In genomic region chrX:49101629-49101984, GRCh38 we compare ENCODE assay signal across 8 cellular contexts. TPM values are rescaled to one million over a fixed set of nuclear protein-coding genes. Genes with fewer than 3 reads are reported as not detected.
DNase-seq lines count a peak whose midpoint lies in the region; ATAC-seq and TF ChIP-seq lines count a peak whose summit lies in the region.

No MANE protein-coding gene starts in this region.

- no peaks in the 10 kb centered on the region for H3K27me3 Mint-ChIP-seq in IgD-negative memory B cell
- H3K27me3 Mint-ChIP-seq in dendritic cell treated with granulocyte-macrophage colony-stimulating factor and Interleukin-4, amounts not matched to agents 40 ng/mL and 50 ng/mL, for 4 days: no peaks in the 10 kb centered on the region
- peaks cover 2% of the 10 kb centered on the region for H3K27me3 Mint-ChIP-seq in neural progenitor cell (ENCODE audit: insufficient read depth, low read depth)

- H3K4me1 Mint-ChIP-seq in IgD-negative memory B cell: peaks cover 0 to 10% (median 4%) of the 10 kb centered on the region in 3 donors
- peaks cover 9% of the 10 kb centered on the region for H3K4me1 Mint-ChIP-seq in dendritic cell treated with granulocyte-macrophage colony-stimulating factor and Interleukin-4, amounts not matched to agents 40 ng/mL and 50 ng/mL, for 4 days (ENCODE audit: low read depth)
- no peaks in the 10 kb centered on the region for H3K4me1 Mint-ChIP-seq in neural progenitor cell

- H4K20me1 ChIP-seq in neural progenitor cell (ENCODE audit: low read depth): no peaks in the 10 kb centered on the region

- no peak overlapping the region for H3K9ac ChIP-seq in neural progenitor cell

- peak overlapping the region; percentile 80 for H3K4me2 ChIP-seq in neural progenitor cell

- H3K9me3 ChIP-seq in neural progenitor cell (ENCODE audit: low read depth): no peaks in the 10 kb centered on the region

- H3K79me2 ChIP-seq in neural progenitor cell (ENCODE audit: low read depth): no peaks in the 10 kb centered on the region

- peak; percentile 31 for TF ChIP-seq CTCF in neural progenitor cell (IDR thresholded peaks at IDR 0.05)

- H3K36me3 ChIP-seq in neural progenitor cell: no peaks in the 10 kb centered on the region

- H3K36me3 Mint-ChIP-seq in IgD-negative memory B cell (no peaks in the 10 kb centered on the region), neural progenitor cell (no peaks in the 10 kb centered on the region)
- peaks cover 6% of the 10 kb centered on the region for H3K36me3 Mint-ChIP-seq in dendritic cell treated with granulocyte-macrophage colony-stimulating factor and Interleukin-4, amounts not matched to agents 40 ng/mL and 50 ng/mL, for 4 days (ENCODE audit: low read depth)

- H3K27ac Mint-ChIP-seq in IgD-negative memory B cell (peak overlapping the region in 2 of 3 donors; percentile 94 to 96), neural progenitor cell (no peak overlapping the region)
- H3K27ac Mint-ChIP-seq in dendritic cell treated with granulocyte-macrophage colony-stimulating factor and Interleukin-4, amounts not matched to agents 40 ng/mL and 50 ng/mL, for 4 days: peak overlapping the region; percentile 81

- intact Hi-C loops in dendritic cell treated with granulocyte-macrophage colony-stimulating factor and Interleukin-4, amounts not matched to agents 40 ng/mL and 50 ng/mL, for 4 days (cut with micrococcal nuclease): loop anchor here (2.0 to 10.0 kb wide), 2 partner anchors 23 to 57 kb away; partner anchors contain the start of genes TFE3 and WDR45

- peak; percentile 4 for ATAC-seq in GM18511 (IDR thresholded peaks at IDR 0.05; ENCODE audit: unreplicated experiment)
- no peak for ATAC-seq in HG02610 (IDR thresholded peaks at IDR 0.05; ENCODE audit: unreplicated experiment)

- no peaks in the 10 kb centered on the region for H3K9me3 Mint-ChIP-seq in IgD-negative memory B cell
- no peaks in the 10 kb centered on the region for H3K9me3 Mint-ChIP-seq in dendritic cell treated with granulocyte-macrophage colony-stimulating factor and Interleukin-4, amounts not matched to agents 40 ng/mL and 50 ng/mL, for 4 days
- peaks cover 8% of the 10 kb centered on the region for H3K9me3 Mint-ChIP-seq in neural progenitor cell

- H3K4me3 Mint-ChIP-seq in IgD-negative memory B cell (peak overlapping the region; percentile 69 to 94 (median 91)), neural progenitor cell (peak overlapping the region; percentile 90)
- H3K4me3 Mint-ChIP-seq in dendritic cell treated with granulocyte-macrophage colony-stimulating factor and Interleukin-4, amounts not matched to agents 40 ng/mL and 50 ng/mL, for 4 days: peak overlapping the region; percentile 77

- no peak overlapping the region for H2AFZ ChIP-seq in neural progenitor cell (replicated peaks)

- H3K4me1 ChIP-seq in neural progenitor cell: no peaks in the 10 kb centered on the region

- no peaks in the 10 kb centered on the region for H3F3A ChIP-seq in neural progenitor cell (ENCODE audit: low read depth)

- H3K4me3 ChIP-seq in neural progenitor cell: peak overlapping the region; percentile 62

- DNase-seq in neural progenitor cell (ENCODE audit: low spot score) (no peak), NOMO-1 treated with DMSO at 0.1 percent for 48 hours (lab: John Stamatoyannopoulos, UW; ENCODE audit: unreplicated experiment) (no peak), AG08395 (ENCODE audit: low spot score) (no peak), HK-2 (ENCODE audit: unreplicated experiment) (no peak)

- no peaks in the 10 kb centered on the region for H3K27me3 ChIP-seq in neural progenitor cell

- no peak overlapping the region for H3K27ac ChIP-seq in neural progenitor cell

RNA-seq across cellular contexts. Expression of gene WDR45, which starts 21.9 kb away (rescaled TPM):
- 58.3 TPM for polyA plus RNA-seq in IgD-negative memory B cell
- total RNA-seq in neural progenitor cell (ENCODE audit: low replicate concordance): 19.7 and 22.2 TPM in 2 replicates

RNA-seq across cellular contexts. Expression of gene GPKOW, which starts 21.9 kb away (rescaled TPM):
- polyA plus RNA-seq in IgD-negative memory B cell: 27.3 TPM
- total RNA-seq in neural progenitor cell (ENCODE audit: low replicate concordance): 11.2 and 20.6 TPM in 2 replicates

RNA-seq across cellular contexts. Expression of gene PRAF2, which starts 27.8 kb away (rescaled TPM):
- 37.6 TPM for polyA plus RNA-seq in IgD-negative memory B cell
- total RNA-seq in neural progenitor cell (ENCODE audit: low replicate concordance): 0.30 and 11.0 TPM in 2 replicates

RNA-seq across cellular contexts. Expression of gene CCDC120, which starts 42.8 kb away (rescaled TPM):
- polyA plus RNA-seq in IgD-negative memory B cell: 1.2 TPM
- 1.1 and 3.1 TPM in 2 replicates for total RNA-seq in neural progenitor cell (ENCODE audit: low replicate concordance)

RNA-seq across cellular contexts. Expression of gene TFE3, which starts 58.5 kb away (rescaled TPM):
- polyA plus RNA-seq in IgD-negative memory B cell: 6.7 TPM
- 7.9 and 25.6 TPM in 2 replicates for total RNA-seq in neural progenitor cell (ENCODE audit: low replicate concordance)
